In genomic region chr9:91034976-91035824, GRCh38 we compare ENCODE assay signal across 19 cellular contexts.
DNase-seq lines count a peak whose midpoint lies in the region; ATAC-seq and TF ChIP-seq lines count a peak whose summit lies in the region.
"Had no signal": no experiment of that assay in that cellular context is flagged by ENCODE, and none has a peak within 500 bp of the region (broad histone marks: within the 10 kb centered on the region; RNA-seq: fewer than 3 reads in every experiment).

No MANE protein-coding gene starts in this region.

- H3K9me2 ChIP-seq in GM23248 (ENCODE audit: insufficient read depth) = no peaks in the 10 kb centered on the region

- no peak overlapping the region for H3K4me3 Mint-ChIP-seq in activated CD4-positive, alpha-beta T cell treated with anti-CD3 and anti-CD28 coated beads for 36 hours
- H3K4me3 Mint-ChIP-seq in activated T-helper 1 cell treated with anti-CD3 and anti-CD28 coated beads, Interleukin-12 subunit alpha, Interleukin-12 subunit beta, Interleukin-2, Interleukin-4 antibody, amounts not matched to agents 30 ng/mL and 10 ng/mL and 1 ng/mL, durations not matched to agents 14 hours and 24 hours and 36 hours = peak overlapping the region; percentile 55
- peak overlapping the region; percentile 43 for H3K4me3 Mint-ChIP-seq in natural killer cell
- H3K4me3 Mint-ChIP-seq: activated CD4-positive, alpha-beta memory T cell treated with anti-CD3 and anti-CD28 coated beads for 36 hours; CD4-positive, alpha-beta T cell had no signal

- no peak overlapping the region for H3K4me2 ChIP-seq in GM23248 (ENCODE audit: unreplicated experiment)
- H3K4me2 ChIP-seq in trophoblast cell (ENCODE audit: low read length) = no peak overlapping the region

- H4K8ac ChIP-seq in trophoblast cell (ENCODE audit: low read depth, low read length) = no peak overlapping the region

- H3K9me3 Mint-ChIP-seq in activated CD4-positive, alpha-beta T cell treated with anti-CD3 and anti-CD28 coated beads for 36 hours (ENCODE audit: low read depth) = no peaks in the 10 kb centered on the region
- H3K9me3 Mint-ChIP-seq in activated T-helper 1 cell treated with anti-CD3 and anti-CD28 coated beads, Interleukin-12 subunit alpha, Interleukin-12 subunit beta, Interleukin-2, Interleukin-4 antibody, amounts not matched to agents 30 ng/mL and 10 ng/mL and 1 ng/mL, durations not matched to agents 14 hours and 24 hours and 36 hours = no peaks in the 10 kb centered on the region
- H3K9me3 Mint-ChIP-seq in natural killer cell = no peaks in the 10 kb centered on the region
- H3K9me3 Mint-ChIP-seq: activated CD4-positive, alpha-beta memory T cell treated with anti-CD3 and anti-CD28 coated beads for 36 hours; CD4-positive, alpha-beta T cell had no signal

- H3K27me3 ChIP-seq in GM23248 (replicated peaks; ENCODE audit: insufficient read depth) = no peaks in the 10 kb centered on the region
- no peaks in the 10 kb centered on the region for H3K27me3 ChIP-seq in trophoblast cell (ENCODE audit: insufficient read depth, low read length)
- H3K27me3 ChIP-seq: brain microvascular endothelial cell, upper lobe of left lung had no signal

- H2BK12ac ChIP-seq in trophoblast cell (ENCODE audit: low read length) = no peak overlapping the region

- H3K9ac ChIP-seq in GM23248 (no peak overlapping the region), trophoblast cell (ENCODE audit: low read length) (no peak overlapping the region)

- peaks cover 2% of the 10 kb centered on the region for H3K79me1 ChIP-seq in trophoblast cell (ENCODE audit: low read length)

- no peak overlapping the region for H3K4me3 ChIP-seq in GM23248
- H3K4me3 ChIP-seq in trophoblast cell (ENCODE audit: low read depth, low read length) = no peak overlapping the region
- H3K4me3 ChIP-seq: upper lobe of left lung had no signal

- intact Hi-C loops in activated CD4-positive, alpha-beta T cell treated with anti-CD3 and anti-CD28 coated beads for 36 hours (cut with DNase I, micrococcal nuclease) = loop anchor here (1.0 to 10.0 kb wide), 6 partner anchors 36 to 692 kb away; no protein-coding TSS in a partner anchor
- intact Hi-C loops in activated T-helper 1 cell treated with anti-CD3 and anti-CD28 coated beads, Interleukin-12 subunit alpha, Interleukin-12 subunit beta, Interleukin-2, Interleukin-4 antibody, amounts not matched to agents 30 ng/mL and 10 ng/mL and 1 ng/mL, durations not matched to agents 14 hours and 24 hours and 36 hours (cut with micrococcal nuclease) = loop anchor here (1.0 to 5.0 kb wide), 3 partner anchors 398 to 692 kb away; no protein-coding TSS in a partner anchor
- intact Hi-C loops in natural killer cell (cut with micrococcal nuclease) = loop anchor here (5.0 kb wide), 2 partner anchors 217 to 692 kb away; no protein-coding TSS in a partner anchor

- no peaks in the 10 kb centered on the region for H3K9me3 ChIP-seq in GM23248 (ENCODE audit: low read depth)
- peaks cover 3% of the 10 kb centered on the region for H3K9me3 ChIP-seq in trophoblast cell (ENCODE audit: insufficient read depth, low read depth, low read length)
- H3K9me3 ChIP-seq: upper lobe of left lung had no signal

- no peak overlapping the region for H3K23ac ChIP-seq in trophoblast cell (ENCODE audit: low read length)

- no peak overlapping the region for H3K14ac ChIP-seq in trophoblast cell (ENCODE audit: low read length)

- H3K27ac ChIP-seq in GM23248 = no peak overlapping the region
- H3K27ac ChIP-seq in trophoblast cell (ENCODE audit: low read depth, low read length) = no peak overlapping the region
- H3K27ac ChIP-seq: brain microvascular endothelial cell, upper lobe of left lung had no signal

- H3F3A ChIP-seq in GM23248 (ENCODE audit: insufficient read depth) = peaks cover 14% of the 10 kb centered on the region; the same call in 1 of the 2 replicates

- WGBS in GM23248 (ENCODE audit: low coverage in 1 of 2, low lambda C conversion rate in 2 of 2, missing lambda C conversion rate in 2 of 2), 2 experiments = 86 to 87% methylated on average over 18 of the region's 18 CpGs
- no CpG with 5 or more reads among the region's 18 CpGs for WGBS in trophoblast cell (ENCODE audit: extremely low coverage, insufficient coverage, insufficient read length)

- H2AK5ac ChIP-seq in trophoblast cell (ENCODE audit: low read length) = no peak overlapping the region

- no peaks in the 10 kb centered on the region for H4K20me1 ChIP-seq in GM23248 (ENCODE audit: insufficient read depth)

- H3K36me3 ChIP-seq in GM23248 (ENCODE audit: low read depth) = no peaks in the 10 kb centered on the region
- no peaks in the 10 kb centered on the region for H3K36me3 ChIP-seq in trophoblast cell (ENCODE audit: control insufficient read depth in 1 of 2, insufficient read depth in 2 of 2, low read length in 2 of 2)
- H3K36me3 ChIP-seq: brain microvascular endothelial cell, upper lobe of left lung had no signal

- no peaks in the 10 kb centered on the region for H3K79me2 ChIP-seq in GM23248 (ENCODE audit: insufficient read depth)
- H3K79me2 ChIP-seq in trophoblast cell (ENCODE audit: control insufficient read depth, insufficient read depth, low read length, poor library complexity) = no peaks in the 10 kb centered on the region

- H3K4ac ChIP-seq in trophoblast cell (ENCODE audit: low read depth, low read length) = no peak overlapping the region

- H3K4me1 ChIP-seq in GM23248 (ENCODE audit: insufficient read depth) = peaks cover 12% of the 10 kb centered on the region
- peaks cover 7 to 13% of the 10 kb centered on the region in 2 experiments for H3K4me1 ChIP-seq in trophoblast cell (ENCODE audit: control insufficient read depth in 1 of 2, insufficient read depth in 2 of 2, low read length in 2 of 2)

- in situ Hi-C loops in GM23248 (cut with MboI) = no loop called here

- no peak for ATAC-seq in activated CD4-positive, alpha-beta T cell treated with anti-CD3 and anti-CD28 coated beads for 36 hours
- ATAC-seq in natural killer cell (peak in 2 of 3 donors; percentile 20 to 45), GM18519 (IDR thresholded peaks at IDR 0.05; ENCODE audit: low FRiP score, unreplicated experiment) (no peak)
- ATAC-seq: HCT116 had no signal

- H4K91ac ChIP-seq in trophoblast cell (ENCODE audit: low read depth, low read length) = no peak overlapping the region

- DNase-seq in activated CD4-positive, alpha-beta T cell treated with anti-CD3 and anti-CD28 coated beads for 36 hours = peak; percentile 25
- no peak for DNase-seq in activated CD4-positive, alpha-beta T cell treated with anti-CD3 and anti-CD28 coated beads for 1 hour
- DNase-seq in GM23248 (peak; percentile 9), natural killer cell (no peak), trophoblast cell (no peak), NCI-H510A (lab: John Stamatoyannopoulos, UW) (no peak)
- no peak for DNase-seq in activated T-helper 1 cell treated with anti-CD3 and anti-CD28 coated beads, Interleukin-12 subunit alpha, Interleukin-12 subunit beta, Interleukin-2, Interleukin-4 antibody, amounts not matched to agents 30 ng/mL and 10 ng/mL and 1 ng/mL, durations not matched to agents 14 hours and 24 hours and 36 hours (ENCODE audit: low spot score)
- DNase-seq: activated CD4-positive, alpha-beta memory T cell treated with anti-CD3 and anti-CD28 coated beads for 36 hours; activated naive CD4-positive, alpha-beta T cell treated with Interleukin-2 at 50 U/mL for 16 hours; brain microvascular endothelial cell; CD4-positive, alpha-beta T cell; DMS79; NCI-H1105 treated with DMSO at 0.1 percent for 48 hours; NCI-H2227 treated with DMSO at 0.1 percent for 48 hours; stimulated activated CD4-positive, alpha-beta T cell treated with anti-CD3 and anti-CD28 coated beads, Interleukin-4, amount 100 ng/mL, for 4 hours; T-helper 9 cell; upper lobe of left lung had no signal

- peak overlapping the region; percentile 23 for H3K27ac Mint-ChIP-seq in activated CD4-positive, alpha-beta T cell treated with anti-CD3 and anti-CD28 coated beads for 36 hours
- H3K27ac Mint-ChIP-seq in activated T-helper 1 cell treated with anti-CD3 and anti-CD28 coated beads, Interleukin-12 subunit alpha, Interleukin-12 subunit beta, Interleukin-2, Interleukin-4 antibody, amounts not matched to agents 30 ng/mL and 10 ng/mL and 1 ng/mL, durations not matched to agents 14 hours and 24 hours and 36 hours = peak overlapping the region; percentile 76
- peak overlapping the region in 1 of 2 donors; percentile 11 for H3K27ac Mint-ChIP-seq in natural killer cell
- H3K27ac Mint-ChIP-seq: activated CD4-positive, alpha-beta memory T cell treated with anti-CD3 and anti-CD28 coated beads for 36 hours; CD4-positive, alpha-beta T cell had no signal

- H4K12ac ChIP-seq in trophoblast cell (ENCODE audit: low read depth, low read length) = no peak overlapping the region

- peaks cover 43% of the 10 kb centered on the region for H3K4me1 Mint-ChIP-seq in activated CD4-positive, alpha-beta T cell treated with anti-CD3 and anti-CD28 coated beads for 36 hours
- peaks cover 51% of the 10 kb centered on the region for H3K4me1 Mint-ChIP-seq in activated T-helper 1 cell treated with anti-CD3 and anti-CD28 coated beads, Interleukin-12 subunit alpha, Interleukin-12 subunit beta, Interleukin-2, Interleukin-4 antibody, amounts not matched to agents 30 ng/mL and 10 ng/mL and 1 ng/mL, durations not matched to agents 14 hours and 24 hours and 36 hours (ENCODE audit: low read depth)
- H3K4me1 Mint-ChIP-seq in natural killer cell = peaks cover 29 to 38% of the 10 kb centered on the region in 2 donors

- peaks cover 10% of the 10 kb centered on the region for H3K27me3 Mint-ChIP-seq in activated CD4-positive, alpha-beta T cell treated with anti-CD3 and anti-CD28 coated beads for 36 hours
- H3K27me3 Mint-ChIP-seq in activated T-helper 1 cell treated with anti-CD3 and anti-CD28 coated beads, Interleukin-12 subunit alpha, Interleukin-12 subunit beta, Interleukin-2, Interleukin-4 antibody, amounts not matched to agents 30 ng/mL and 10 ng/mL and 1 ng/mL, durations not matched to agents 14 hours and 24 hours and 36 hours (ENCODE audit: insufficient read depth) = peaks cover 4% of the 10 kb centered on the region
- peaks cover 0 to 4% of the 10 kb centered on the region in 2 donors for H3K27me3 Mint-ChIP-seq in natural killer cell (ENCODE audit: low read depth in 2 of 2)

- no peak for TF ChIP-seq CTCF in natural killer cell (IDR thresholded peaks at IDR 0.05)

- H2AFZ ChIP-seq in GM23248 (no peak overlapping the region), trophoblast cell (ENCODE audit: insufficient read depth, low read length, poor library complexity) (no peak overlapping the region)

- no peak overlapping the region for H2BK5ac ChIP-seq in trophoblast cell (ENCODE audit: low read depth, low read length, poor library complexity)

- CTCF ChIA-PET in activated CD4-positive, alpha-beta T cell treated with anti-CD3 and anti-CD28 coated beads for 36 hours (lab: Charles Lee) = interaction anchor here (0.5 to 2.5 kb wide), 13 partner anchors 12 to 1077 kb away, joined by 3 to 15 read pairs (median 4); no protein-coding TSS in a partner anchor

- H3K36me3 Mint-ChIP-seq in activated CD4-positive, alpha-beta T cell treated with anti-CD3 and anti-CD28 coated beads for 36 hours (ENCODE audit: low read depth) = no peaks in the 10 kb centered on the region
- peaks cover 4% of the 10 kb centered on the region for H3K36me3 Mint-ChIP-seq in activated T-helper 1 cell treated with anti-CD3 and anti-CD28 coated beads, Interleukin-12 subunit alpha, Interleukin-12 subunit beta, Interleukin-2, Interleukin-4 antibody, amounts not matched to agents 30 ng/mL and 10 ng/mL and 1 ng/mL, durations not matched to agents 14 hours and 24 hours and 36 hours (ENCODE audit: low read depth)
- H3K36me3 Mint-ChIP-seq in natural killer cell = no peaks in the 10 kb centered on the region
- H3K36me3 Mint-ChIP-seq: activated CD4-positive, alpha-beta memory T cell treated with anti-CD3 and anti-CD28 coated beads for 36 hours had no signal

- H3K18ac ChIP-seq in trophoblast cell (ENCODE audit: low read length) = no peak overlapping the region

- POLR2A ChIA-PET in activated CD4-positive, alpha-beta T cell treated with anti-CD3 and anti-CD28 coated beads for 36 hours (lab: Charles Lee) = interaction anchor here (0.6 to 0.9 kb wide), 3 partner anchors 65 to 112 kb away, joined by 3 to 4 read pairs (median 3); no protein-coding TSS in a partner anchor

- H2BK120ac ChIP-seq in trophoblast cell (ENCODE audit: insufficient read depth, low read length, poor library complexity) = no peak overlapping the region

Comparison
In these comparisons a context has a peak if more than half of its experiments do, and no peak if none do; other contexts are left out.
1. DNase-seq: peak in activated CD4-positive, alpha-beta T cell treated with anti-CD3 and anti-CD28 coated beads for 36 hours (single experiment) and GM23248 (single experiment); none in activated CD4-positive, alpha-beta T cell treated with anti-CD3 and anti-CD28 coated beads for 1 hour (single experiment), activated T-helper 1 cell treated with anti-CD3 and anti-CD28 coated beads, Interleukin-12 subunit alpha, Interleukin-12 subunit beta, Interleukin-2, Interleukin-4 antibody, amounts not matched to agents 30 ng/mL and 10 ng/mL and 1 ng/mL, durations not matched to agents 14 hours and 24 hours and 36 hours (single experiment), natural killer cell (single experiment), trophoblast cell (0 of 2) and NCI-H510A (single experiment).
2. ATAC-seq: peak in natural killer cell (2 of 3); none in activated CD4-positive, alpha-beta T cell treated with anti-CD3 and anti-CD28 coated beads for 36 hours (single experiment) and GM18519 (single experiment).